In genomic region chr12:120620624-120621023, GRCh38 we compare ENCODE assay signal across 20 cellular contexts. TPM values are rescaled to one million over a fixed set of nuclear protein-coding genes. Genes with fewer than 3 reads are reported as not detected.
"Had no signal": no experiment of that assay in that cellular context is flagged by ENCODE, and none has a peak within 500 bp of the region (broad histone marks: within the 10 kb centered on the region; RNA-seq: fewer than 3 reads in every experiment).

No MANE protein-coding gene starts in this region.

- H3K4me1 ChIP-seq: body of pancreas, gastroesophageal sphincter, heart right ventricle, left ventricle myocardium inferior, tibial nerve had no signal

- H3K9me3 ChIP-seq: body of pancreas, gastroesophageal sphincter, heart right ventricle, left ventricle myocardium inferior, neutrophil, tibial nerve had no signal

- ATAC-seq: activated CD8-positive, alpha-beta T cell treated with anti-CD3 and anti-CD28 coated beads, Interleukin-2, amount 10 ng/mL, durations not matched to agents 7 days and 5 days; activated naive CD4-positive, alpha-beta T cell treated with anti-CD3 and anti-CD28 coated beads, Interleukin-2, amount 50 U/mL, for 72 hours; activated T-cell treated with anti-CD3 and anti-CD28 coated beads, Interleukin-2, amount 50 U/mL, for 72 hours; body of pancreas; gastroesophageal sphincter; heart right ventricle; natural killer cell had no signal

- H3K36me3 ChIP-seq: gastroesophageal sphincter, heart right ventricle, left ventricle myocardium inferior, neutrophil, tibial nerve had no signal

- H3K4me3 ChIP-seq: body of pancreas, gastroesophageal sphincter, heart right ventricle, left ventricle myocardium inferior, tibial nerve had no signal

- DNase-seq: activated B cell treated with CpG ODN at 0.5 μM for 24 hours; activated CD4-positive, alpha-beta T cell treated with anti-CD3 and anti-CD28 coated beads for 48 hours; activated CD8-positive, alpha-beta memory T cell treated with anti-CD3 and anti-CD28 coated beads, Interleukin-2, amount 50 U/mL, for 48 hours; activated CD8-positive, alpha-beta T cell treated with anti-CD3 and anti-CD28 coated beads, Interleukin-2, amount 10 ng/mL, durations not matched to agents 7 days and 5 days; activated gamma-delta T cell; activated T-cell treated with anti-CD3 and anti-CD28 coated beads, Interleukin-2, amount 50 U/mL, for 72 hours; amniotic stem cell; body of pancreas; effector CD8-positive, alpha-beta T cell; heart right ventricle; left ventricle myocardium inferior; natural killer cell; retina; stimulated activated naive CD4-positive, alpha-beta T cell; substantia nigra; T-helper 2 cell had no signal

- H3K27ac ChIP-seq: body of pancreas, gastroesophageal sphincter, heart right ventricle, left ventricle myocardium inferior, neutrophil, tibial nerve had no signal

- H3K27me3 ChIP-seq: body of pancreas had no signal

RNA-seq across cellular contexts. Expression of gene CABP1, which starts 19.8 kb away (rescaled TPM):
- total RNA-seq: natural killer cell had no signal
